Comparison of ENCODE assay signal across 13 cellular contexts in genomic region chr1:91751281-91751680, GRCh38.
DNase-seq lines count a peak whose midpoint lies in the region; ATAC-seq and TF ChIP-seq lines count a peak whose summit lies in the region.
"Had no signal": no experiment of that assay in that cellular context is flagged by ENCODE, and none has a peak within 500 bp of the region (broad histone marks: within the 10 kb centered on the region; RNA-seq: fewer than 3 reads in every experiment).

No MANE protein-coding gene starts in this region.

- H4K20me1 ChIP-seq in GM23248 (ENCODE audit: insufficient read depth) (no peaks in the 10 kb centered on the region), smooth muscle cell (ENCODE audit: low read depth) (peaks cover 3% of the 10 kb centered on the region)

- intact Hi-C loops in naive thymus-derived CD4-positive, alpha-beta T cell (cut with micrococcal nuclease) = no loop called here

- H3K36me3 ChIP-seq in GM23248 (ENCODE audit: low read depth) = peaks cover 18% of the 10 kb centered on the region; the same call in 1 of the 2 replicates
- no peaks in the 10 kb centered on the region for H3K36me3 ChIP-seq in smooth muscle cell (ENCODE audit: low read depth)
- H3K36me3 ChIP-seq in naive thymus-derived CD4-positive, alpha-beta T cell (ENCODE audit: control insufficient read depth in 2 of 3, insufficient read depth in 3 of 3, low read length in 3 of 3) = no peaks in the 10 kb centered on the region

- H3K36me3 Mint-ChIP-seq in immature natural killer cell = peaks cover 17 to 41% (median 20%) of the 10 kb centered on the region in 3 donors
- peaks cover 11 to 36% (median 20%) of the 10 kb centered on the region in 5 donors for H3K36me3 Mint-ChIP-seq in naive thymus-derived CD4-positive, alpha-beta T cell

- CTCF ChIA-PET in naive thymus-derived CD4-positive, alpha-beta T cell (lab: Charles Lee) = no interaction called here

- H2AFZ ChIP-seq in GM23248 (no peak overlapping the region), smooth muscle cell (ENCODE audit: low read depth) (no peak overlapping the region)

- no peaks in the 10 kb centered on the region for H3K9me2 ChIP-seq in GM23248 (ENCODE audit: insufficient read depth)

- H3F3A ChIP-seq in GM23248 (ENCODE audit: insufficient read depth) (peaks cover 41% of the 10 kb centered on the region), smooth muscle cell (ENCODE audit: low read depth) (peaks cover 10% of the 10 kb centered on the region)

- H3K4me1 Mint-ChIP-seq in immature natural killer cell = peaks cover 92 to 95% of the 10 kb centered on the region in 2 donors
- peaks cover 0 to 27% (median 0%) of the 10 kb centered on the region in 7 donors for H3K4me1 Mint-ChIP-seq in naive thymus-derived CD4-positive, alpha-beta T cell

- H3K4me3 Mint-ChIP-seq in immature natural killer cell = no peak overlapping the region
- no peak overlapping the region for H3K4me3 Mint-ChIP-seq in naive thymus-derived CD4-positive, alpha-beta T cell
- H3K4me3 Mint-ChIP-seq: activated CD8-positive, alpha-beta T cell treated with anti-CD3 and anti-CD28 coated beads, Interleukin-2, amount 10 ng/mL, durations not matched to agents 7 days and 5 days; type B pancreatic cell had no signal

- WGBS in GM23248 (ENCODE audit: low coverage in 1 of 2, low lambda C conversion rate in 2 of 2, missing lambda C conversion rate in 2 of 2), 2 experiments = 12 to 13% methylated on average over 3 of the region's 3 CpGs
- 63% methylated on average over 3 of the region's 3 CpGs for WGBS in smooth muscle cell (ENCODE audit: low lambda C conversion rate)

- H3K27me3 ChIP-seq in GM23248 (replicated peaks; ENCODE audit: insufficient read depth) (no peaks in the 10 kb centered on the region), smooth muscle cell (ENCODE audit: low read depth) (no peaks in the 10 kb centered on the region)
- no peaks in the 10 kb centered on the region for H3K27me3 ChIP-seq in naive thymus-derived CD4-positive, alpha-beta T cell (ENCODE audit: control insufficient read depth in 2 of 2, insufficient read depth in 2 of 2, low read length in 2 of 2)

- H3K9ac ChIP-seq in GM23248 = peak overlapping the region; percentile 28; the same call in 1 of the 2 replicates
- no peak overlapping the region for H3K9ac ChIP-seq in smooth muscle cell (ENCODE audit: low read depth)

- TF ChIP-seq CTCF in smooth muscle cell (IDR thresholded peaks at IDR 0.05; ENCODE audit: borderline replicate concordance, insufficient read depth, poor library complexity, severe bottlenecking) = no peak

- H3K27ac Mint-ChIP-seq in immature natural killer cell = peak overlapping the region in 5 of 6 donors; percentile 21 to 93 (median 77)
- H3K27ac Mint-ChIP-seq in naive thymus-derived CD4-positive, alpha-beta T cell = no peak overlapping the region
- H3K27ac Mint-ChIP-seq: activated CD8-positive, alpha-beta T cell treated with anti-CD3 and anti-CD28 coated beads, Interleukin-2, amount 10 ng/mL, durations not matched to agents 7 days and 5 days; type B pancreatic cell had no signal

- peaks cover 0 to 39% (median 21%) of the 10 kb centered on the region in 3 donors for H3K27me3 Mint-ChIP-seq in immature natural killer cell (ENCODE audit: low read depth in 3 of 3)
- H3K27me3 Mint-ChIP-seq in naive thymus-derived CD4-positive, alpha-beta T cell = no peaks in the 10 kb centered on the region
- H3K27me3 Mint-ChIP-seq: type B pancreatic cell had no signal

- DNase-seq in GM23248 (peak; percentile 73), cerebellar cortex (ENCODE audit: low spot score) (peak; percentile 19), immature natural killer cell (no peak), smooth muscle cell (lab: John Stamatoyannopoulos, UW; ENCODE audit: unreplicated experiment) (no peak)
- DNase-seq in activated effector memory CD4-positive, alpha-beta T cell treated with anti-CD3 and anti-CD28 coated beads, Interleukin-2, amount 50 U/mL, for 16 hours = no peak
- DNase-seq in naive thymus-derived CD4-positive, alpha-beta T cell = no peak
- DNase-seq: activated CD8-positive, alpha-beta T cell treated with anti-CD3 and anti-CD28 coated beads, Interleukin-2, amount 10 ng/mL, durations not matched to agents 7 days and 5 days; Caco-2; stimulated activated CD4-positive, alpha-beta T cell treated with anti-CD3 and anti-CD28 coated beads, Interleukin-12 subunit alpha, Interleukin-12 subunit beta, amount 100 ng/mL, for 4 hours had no signal

- H3K4me1 ChIP-seq in GM23248 (ENCODE audit: insufficient read depth) = peaks cover 48% of the 10 kb centered on the region
- peaks cover 4% of the 10 kb centered on the region for H3K4me1 ChIP-seq in smooth muscle cell (ENCODE audit: low read depth)
- peaks cover 0 to 22% of the 10 kb centered on the region in 2 donors for H3K4me1 ChIP-seq in naive thymus-derived CD4-positive, alpha-beta T cell (ENCODE audit: control insufficient read depth in 2 of 2, insufficient read depth in 2 of 2, low read length in 2 of 2)
- H3K4me1 ChIP-seq: Caco-2 had no signal

- peak overlapping the region; percentile 35 for H3K27ac ChIP-seq in GM23248
- no peak overlapping the region for H3K27ac ChIP-seq in smooth muscle cell (ENCODE audit: low read depth)
- H3K27ac ChIP-seq in naive thymus-derived CD4-positive, alpha-beta T cell (ENCODE audit: low read depth, low read length) = no peak overlapping the region
- H3K27ac ChIP-seq: HL-60 had no signal

- H3K4me3 ChIP-seq in GM23248 (peak overlapping the region; percentile 11; the same call in 1 of the 2 replicates), smooth muscle cell (no peak overlapping the region)
- no peak overlapping the region for H3K4me3 ChIP-seq in naive thymus-derived CD4-positive, alpha-beta T cell (ENCODE audit: low read length)

- in situ Hi-C loops in GM23248 (cut with MboI) = no loop called here

- H3K9me3 ChIP-seq in GM23248 (ENCODE audit: low read depth) = no peaks in the 10 kb centered on the region
- H3K9me3 ChIP-seq in smooth muscle cell (replicated peaks; ENCODE audit: low read depth) = no peaks in the 10 kb centered on the region
- peaks cover 0 to 4% (median 0%) of the 10 kb centered on the region in 3 experiments for H3K9me3 ChIP-seq in naive thymus-derived CD4-positive, alpha-beta T cell (ENCODE audit: control insufficient read depth in 2 of 3, low read length in 3 of 3)
- H3K9me3 ChIP-seq: Caco-2 had no signal

- ATAC-seq in HG02642 (IDR thresholded peaks at IDR 0.05; ENCODE audit: poor library complexity, unreplicated experiment) = no peak
- no peak for ATAC-seq in naive thymus-derived CD4-positive, alpha-beta T cell
- ATAC-seq in HG03139 (IDR thresholded peaks at IDR 0.05; ENCODE audit: unreplicated experiment) = no peak
- ATAC-seq: activated CD8-positive, alpha-beta T cell treated with anti-CD3 and anti-CD28 coated beads, Interleukin-2, amount 10 ng/mL, durations not matched to agents 7 days and 5 days had no signal

- H3K79me2 ChIP-seq in GM23248 (ENCODE audit: insufficient read depth) (peaks cover 16% of the 10 kb centered on the region; the same call in 1 of the 2 replicates), smooth muscle cell (ENCODE audit: low read depth) (peaks cover 43% of the 10 kb centered on the region)

- POLR2A ChIA-PET in naive thymus-derived CD4-positive, alpha-beta T cell (lab: Charles Lee) = no interaction called here

- peak overlapping the region; percentile 63 for H3K4me2 ChIP-seq in GM23248 (ENCODE audit: unreplicated experiment)
- peak overlapping the region; percentile 22 for H3K4me2 ChIP-seq in smooth muscle cell

- H3K9me3 Mint-ChIP-seq in immature natural killer cell = no peaks in the 10 kb centered on the region
- peaks cover 0 to 21% (median 5%) of the 10 kb centered on the region in 11 donors for H3K9me3 Mint-ChIP-seq in naive thymus-derived CD4-positive, alpha-beta T cell

Comparison
In these comparisons a context has a peak if more than half of its experiments do, and no peak if none do; other contexts are left out.
1. DNase-seq: peak in GM23248 (single experiment) and cerebellar cortex (single experiment); none in immature natural killer cell (0 of 3), smooth muscle cell (single experiment), activated effector memory CD4-positive, alpha-beta T cell treated with anti-CD3 and anti-CD28 coated beads, Interleukin-2, amount 50 U/mL, for 16 hours (single experiment) and naive thymus-derived CD4-positive, alpha-beta T cell (0 of 9).
2. H3K27ac Mint-ChIP-seq: peak in immature natural killer cell (5 of 6); none in naive thymus-derived CD4-positive, alpha-beta T cell (0 of 9).